Comparison of ENCODE assay signal across 1 cellular context in the genomic region with DNA sequence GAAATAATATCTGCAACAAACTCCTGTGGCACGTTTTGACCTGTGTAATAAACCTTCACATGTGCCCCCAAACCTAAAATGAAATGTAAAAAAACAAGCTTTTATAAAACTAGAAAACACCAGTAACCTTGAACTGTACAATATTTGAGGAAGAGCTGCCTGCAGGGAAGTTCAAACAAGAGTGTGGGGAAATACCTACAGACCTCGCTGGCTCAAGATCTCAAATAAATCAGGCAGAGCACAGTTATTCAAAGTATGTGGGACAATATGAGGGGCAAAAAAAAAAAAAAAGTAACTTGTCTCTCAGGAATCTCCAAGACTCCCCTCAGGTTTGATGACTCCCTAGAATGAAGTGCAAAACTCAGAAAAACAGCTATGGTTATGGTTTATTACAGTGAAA.
TF ChIP-seq lines count a peak whose summit lies in the region.

No MANE protein-coding gene starts in this region.

TF ChIP-seq in HepG2, 621 proteins besides CTCF, POLR2A, EP300 and RAD21 (continued from another document):
- TF ChIP-seq ARID5B (CRISPR knock-in tag; IDR thresholded peaks at IDR 0.05) (peak; percentile 77), NR2C2 (CRISPR knock-in tag; IDR thresholded peaks at IDR 0.05; ENCODE audit: borderline replicate concordance) (no peak), AHDC1 (CRISPR knock-in tag; IDR thresholded peaks at IDR 0.05; ENCODE audit: borderline replicate concordance) (peak; percentile 66; the same call in 1 of the 2 replicates), TOE1 (CRISPR knock-in tag; IDR thresholded peaks at IDR 0.05) (no peak), RARA (CRISPR knock-in tag; IDR thresholded peaks at IDR 0.05) (peak; percentile 70; the same call in 1 of the 2 replicates), ZNF362 (CRISPR knock-in tag; IDR thresholded peaks at IDR 0.05; ENCODE audit: borderline replicate concordance) (peak; percentile 70; the same call in 1 of the 2 replicates), HNF4A (CRISPR knock-in tag; IDR thresholded peaks at IDR 0.05) (peak; percentile 54), ZNF776 (CRISPR knock-in tag; IDR thresholded peaks at IDR 0.05) (no peak), FOXO1 (CRISPR knock-in tag; IDR thresholded peaks at IDR 0.05) (peak; percentile 35; the same call in 1 of the 2 replicates)
- TF ChIP-seq, protein P1, sequence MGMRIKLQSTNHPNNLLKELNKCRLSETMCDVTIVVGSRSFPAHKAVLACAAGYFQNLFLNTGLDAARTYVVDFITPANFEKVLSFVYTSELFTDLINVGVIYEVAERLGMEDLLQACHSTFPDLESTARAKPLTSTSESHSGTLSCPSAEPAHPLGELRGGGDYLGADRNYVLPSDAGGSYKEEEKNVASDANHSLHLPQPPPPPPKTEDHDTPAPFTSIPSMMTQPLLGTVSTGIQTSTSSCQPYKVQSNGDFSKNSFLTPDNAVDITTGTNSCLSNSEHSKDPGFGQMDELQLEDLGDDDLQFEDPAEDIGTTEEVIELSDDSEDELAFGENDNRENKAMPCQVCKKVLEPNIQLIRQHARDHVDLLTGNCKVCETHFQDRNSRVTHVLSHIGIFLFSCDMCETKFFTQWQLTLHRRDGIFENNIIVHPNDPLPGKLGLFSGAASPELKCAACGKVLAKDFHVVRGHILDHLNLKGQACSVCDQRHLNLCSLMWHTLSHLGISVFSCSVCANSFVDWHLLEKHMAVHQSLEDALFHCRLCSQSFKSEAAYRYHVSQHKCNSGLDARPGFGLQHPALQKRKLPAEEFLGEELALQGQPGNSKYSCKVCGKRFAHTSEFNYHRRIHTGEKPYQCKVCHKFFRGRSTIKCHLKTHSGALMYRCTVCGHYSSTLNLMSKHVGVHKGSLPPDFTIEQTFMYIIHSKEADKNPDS (CRISPR knock-in tag; IDR thresholded peaks at IDR 0.05): no peak
